Comparison of ENCODE assay signal across 11 cellular contexts in the genomic region with DNA sequence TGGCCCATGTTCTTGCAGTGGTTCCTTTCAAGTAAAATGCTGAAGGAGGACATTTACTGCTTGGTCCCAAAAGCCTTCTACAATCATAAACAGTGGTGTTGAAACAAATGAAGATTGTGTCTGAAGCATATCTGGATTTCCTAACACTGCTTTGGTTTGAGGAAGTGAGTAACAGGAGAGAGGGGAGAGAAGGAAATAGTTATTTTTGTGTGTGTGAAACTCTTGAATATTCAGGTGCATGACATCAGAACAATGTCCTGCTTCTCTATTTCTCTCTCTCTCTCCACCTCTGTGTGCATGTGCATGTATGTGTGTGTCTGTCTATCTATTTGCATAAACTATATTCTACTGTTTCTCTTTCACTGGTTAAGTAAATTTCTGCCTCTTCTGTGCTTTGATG.
DNase-seq lines count a peak whose midpoint lies in the region; ATAC-seq, FAIRE-seq and TF ChIP-seq lines count a peak whose summit lies in the region.
"Had no signal": no experiment of that assay in that cellular context is flagged by ENCODE, and none has a peak within 500 bp of the region (broad histone marks: within the 10 kb centered on the region; RNA-seq: fewer than 3 reads in every experiment).

No MANE protein-coding gene starts in this region.

- no peak for FAIRE-seq in bronchial epithelial cell (lab: Jason Lieb, UNC)
- FAIRE-seq: frontal cortex had no signal

- ATAC-seq in GM21360 (IDR thresholded peaks at IDR 0.05; ENCODE audit: unreplicated experiment) = peak; percentile 95
- ATAC-seq in HG03354 (IDR thresholded peaks at IDR 0.05; ENCODE audit: poor library complexity, severe bottlenecking, unreplicated experiment) = peak; percentile 98

- H3K36me3 ChIP-seq in bronchial epithelial cell (ENCODE audit: control insufficient read depth, insufficient read depth, low read length) = no peaks in the 10 kb centered on the region
- H3K36me3 ChIP-seq: BLaER1, thoracic aorta had no signal

- H3K4me3 ChIP-seq in bronchial epithelial cell (ENCODE audit: low read depth, low read length) = no peak overlapping the region
- H3K4me3 ChIP-seq: BLaER1, thoracic aorta had no signal

- in situ Hi-C loops in ACHN (cut with HindIII; ENCODE audit: low pct_ligation_motif_present, low pct_unique_long_range_greater_than_20kb, low sequenced_read_pairs) = no loop called here

- TF ChIP-seq CTCF in bronchial epithelial cell (IDR thresholded peaks at IDR 0.05; ENCODE audit: insufficient read depth, low read length, severe bottlenecking) = no peak

- DNase-seq in EH (ENCODE audit: low read depth) (peak; percentile 32), bronchial epithelial cell (ENCODE audit: low read depth) (peak; percentile 87), ACHN (no peak), amygdala (lab: John Stamatoyannopoulos, UW) (no peak), NCI-H2227 (lab: John Stamatoyannopoulos, UW; ENCODE audit: unreplicated experiment) (no peak)
- no peak for DNase-seq in stimulated activated CD4-positive, alpha-beta T cell treated with anti-CD3 and anti-CD28 coated beads, Interleukin-4, amount 100 ng/mL, for 1 hour

- no peaks in the 10 kb centered on the region for H3K27me3 ChIP-seq in bronchial epithelial cell (ENCODE audit: control insufficient read depth, insufficient read depth, low read length)
- H3K27me3 ChIP-seq: BLaER1 had no signal

Comparison
In these comparisons a context has a peak if more than half of its experiments do, and no peak if none do; other contexts are left out.
1. DNase-seq: peak in EH (single experiment) and bronchial epithelial cell (single experiment); none in ACHN (single experiment), amygdala (0 of 56), NCI-H2227 (single experiment) and stimulated activated CD4-positive, alpha-beta T cell treated with anti-CD3 and anti-CD28 coated beads, Interleukin-4, amount 100 ng/mL, for 1 hour (single experiment).